In genomic region chr7:66880009-66880554, GRCh38 we compare ENCODE assay signal across 16 cellular contexts. TPM values are rescaled to one million over a fixed set of nuclear protein-coding genes. Genes with fewer than 3 reads are reported as not detected.
DNase-seq lines count a peak whose midpoint lies in the region; ATAC-seq and TF ChIP-seq lines count a peak whose summit lies in the region.
"Had no signal": no experiment of that assay in that cellular context is flagged by ENCODE, and none has a peak within 500 bp of the region (broad histone marks: within the 10 kb centered on the region; RNA-seq: fewer than 3 reads in every experiment).

No MANE protein-coding gene starts in this region.

- no peak for TF ChIP-seq POLR2A in gastrocnemius medialis (IDR thresholded peaks at IDR 0.05)

- POLR2A ChIA-PET in Caco-2 (lab: Charles Lee) = no interaction called here

- H3K9me3 ChIP-seq in Caco-2 (no peaks in the 10 kb centered on the region), gastrocnemius medialis (no peaks in the 10 kb centered on the region)
- H3K9me3 ChIP-seq: HAP-1, SK-N-SH had no signal

- H3K4me3 ChIP-seq in Caco-2 (ENCODE audit: low read depth, low read length) = no peak overlapping the region
- no peak overlapping the region for H3K4me3 ChIP-seq in epithelial cell of esophagus (ENCODE audit: low read length)
- no peak overlapping the region for H3K4me3 ChIP-seq in mesendoderm (ENCODE audit: low read length)
- no peak overlapping the region for H3K4me3 ChIP-seq in gastrocnemius medialis
- H3K4me3 ChIP-seq: HAP-1, PC-9 had no signal

- DNase-seq in Caco-2 (peak; percentile 72 to 83), NCI-H2029 treated with DMSO at 0.1 percent for 48 hours (lab: John Stamatoyannopoulos, UW) (peak; percentile 9), epithelial cell of esophagus (ENCODE audit: low read depth) (peak; percentile 27), mesendoderm (peak; percentile 70), gastrocnemius medialis (no peak), middle frontal gyrus (ENCODE audit: extremely low spot score, low spot score) (no peak)
- DNase-seq: ACHN; CD8-positive, alpha-beta T cell; NCI-H1930; NCI-H2227 treated with DMSO at 0.1 percent for 48 hours; NCI-H69; PC-9; SK-N-SH had no signal

- no peaks in the 10 kb centered on the region for H3K9me3 Mint-ChIP-seq in Caco-2 (ENCODE audit: unreplicated experiment)
- H3K9me3 Mint-ChIP-seq: CD8-positive, alpha-beta T cell had no signal

- peaks cover 14% of the 10 kb centered on the region for H3K4me1 ChIP-seq in Caco-2
- H3K4me1 ChIP-seq in mesendoderm (ENCODE audit: control insufficient read depth, low read depth, low read length) = no peaks in the 10 kb centered on the region
- no peaks in the 10 kb centered on the region for H3K4me1 ChIP-seq in gastrocnemius medialis
- H3K4me1 ChIP-seq: HAP-1 had no signal

- in situ Hi-C loops in gastrocnemius medialis (cut with MboI; ENCODE audit: low sequenced_read_pairs in 4 of 4) = no loop called here

- H2BK5ac ChIP-seq in mesendoderm (ENCODE audit: low read length) = no peak overlapping the region

- H3K27me3 ChIP-seq in Caco-2 (replicated peaks; ENCODE audit: control insufficient read depth, insufficient read depth, low read length) = no peaks in the 10 kb centered on the region
- H3K27me3 ChIP-seq in mesendoderm (ENCODE audit: insufficient read depth, low read length, poor library complexity) = no peaks in the 10 kb centered on the region
- no peaks in the 10 kb centered on the region for H3K27me3 ChIP-seq in gastrocnemius medialis

- H3K27ac ChIP-seq in mesendoderm (ENCODE audit: low read depth, low read length) (no peak overlapping the region), gastrocnemius medialis (no peak overlapping the region)
- H3K27ac ChIP-seq: PC-9 had no signal

- H2BK120ac ChIP-seq in mesendoderm (ENCODE audit: low read depth, low read length) = no peak overlapping the region

- BruUV-seq in Caco-2 (replicated peaks; lab: Mats Ljungman, UMichigan) = no TSS peak

- no CpG with 5 or more reads among the region's 7 CpGs for WGBS in mesendoderm (ENCODE audit: extremely low coverage, insufficient coverage, low lambda C conversion rate)

- no peaks in the 10 kb centered on the region for H3K36me3 ChIP-seq in Caco-2 (ENCODE audit: control insufficient read depth, insufficient read depth, low read length)
- no peaks in the 10 kb centered on the region for H3K36me3 ChIP-seq in mesendoderm (ENCODE audit: control insufficient read depth, insufficient read depth, low read length)
- H3K36me3 ChIP-seq in gastrocnemius medialis = peaks cover 0 to 14% of the 10 kb centered on the region in 2 donors

- no peak overlapping the region for H2AK5ac ChIP-seq in mesendoderm (ENCODE audit: low read length)

- CTCF ChIA-PET in Caco-2 (lab: Charles Lee) = no interaction called here

- no peak overlapping the region for H3K4me2 ChIP-seq in mesendoderm (ENCODE audit: low read length)
- H3K4me2 ChIP-seq: PC-9, SK-N-SH had no signal

- H3K79me2 ChIP-seq in mesendoderm (ENCODE audit: control insufficient read depth, insufficient read depth, low read length) = no peaks in the 10 kb centered on the region

- H3K79me1 ChIP-seq in mesendoderm (ENCODE audit: low read length) = no peaks in the 10 kb centered on the region

- H3K36me3 Mint-ChIP-seq in Caco-2 (ENCODE audit: insufficient read depth, unreplicated experiment) = no peaks in the 10 kb centered on the region

- H3K4me1 Mint-ChIP-seq in Caco-2 (ENCODE audit: low read depth, unreplicated experiment) = peaks cover 8% of the 10 kb centered on the region

- ATAC-seq in GM19467 (IDR thresholded peaks at IDR 0.05; ENCODE audit: unreplicated experiment) = no peak
- ATAC-seq in gastrocnemius medialis = no peak
- ATAC-seq: CD8-positive, alpha-beta T cell had no signal

- no peak overlapping the region for H3K23ac ChIP-seq in mesendoderm (ENCODE audit: low read length)

- H2BK15ac ChIP-seq in mesendoderm (replicated peaks; ENCODE audit: low read depth) = no peak overlapping the region

- peak overlapping the region; percentile 21 for H3K4me3 Mint-ChIP-seq in Caco-2 (ENCODE audit: unreplicated experiment)
- H3K4me3 Mint-ChIP-seq: B cell; CD8-positive, alpha-beta T cell had no signal

- TF ChIP-seq CTCF in Caco-2 (IDR thresholded peaks at IDR 0.05; ENCODE audit: insufficient read depth in 1 of 2, low read depth in 1 of 2, low read length in 1 of 2, severe bottlenecking in 1 of 2, unreplicated experiment in 1 of 2) = peak in 1 of 2 experiments; percentile 3
- TF ChIP-seq CTCF in epithelial cell of esophagus (IDR thresholded peaks at IDR 0.05; ENCODE audit: insufficient read depth, low read depth, low read length, missing control alignments) = no peak
- no peak for TF ChIP-seq CTCF in gastrocnemius medialis (IDR thresholded peaks at IDR 0.05 in 4 of 5, conservative IDR thresholded peaks at IDR 0.05 in 1 of 5)

- H3K27ac Mint-ChIP-seq in Caco-2 (ENCODE audit: unreplicated experiment) = peak overlapping the region; percentile 13
- H3K27ac Mint-ChIP-seq: B cell had no signal

- H3K4ac ChIP-seq in mesendoderm (ENCODE audit: low read depth, low read length) = no peak overlapping the region

- no peaks in the 10 kb centered on the region for H3K27me3 Mint-ChIP-seq in Caco-2 (ENCODE audit: insufficient read depth, unreplicated experiment)
- H3K27me3 Mint-ChIP-seq: B cell had no signal

- no peak overlapping the region for H3K9ac ChIP-seq in mesendoderm (ENCODE audit: low read length)
- H3K9ac ChIP-seq: SK-N-SH had no signal

- intact Hi-C loops in Caco-2 (cut with micrococcal nuclease; ENCODE audit: unreplicated experiment) = loop anchor here (5.0 kb wide), 1 partner anchor 33 kb away; no protein-coding TSS in a partner anchor
- intact Hi-C loops in gastrocnemius medialis (cut with DNase I; ENCODE audit: low total_unique reads) = no loop called here

- H4K8ac ChIP-seq in mesendoderm (ENCODE audit: low read depth, low read length) = no peak overlapping the region

- no peak overlapping the region for H3K18ac ChIP-seq in mesendoderm (ENCODE audit: low read length)

- H4K5ac ChIP-seq in mesendoderm (ENCODE audit: low read length) = no peak overlapping the region

- no peak overlapping the region for H3K56ac ChIP-seq in mesendoderm (ENCODE audit: low read length)

RNA-seq across cellular contexts. Expression of gene TMEM248, which starts 40.9 kb away (rescaled TPM):
- total RNA-seq in Caco-2 (2022) (98.0 and 99.7 TPM in 2 replicates), gastrocnemius medialis (10 to 100 TPM; 53.2 to 65.9 (median 60.3) TPM)
- 53.9 TPM for polyA plus RNA-seq in mesendoderm (2013, experiment 1 of 2)
- 52.4 TPM for polyA plus RNA-seq in mesendoderm (2013, experiment 2 of 2)

Comparison
In these comparisons a context has a peak if more than half of its experiments do, and no peak if none do; other contexts are left out.
1. DNase-seq: peak in Caco-2 (2 of 2), NCI-H2029 treated with DMSO at 0.1 percent for 48 hours (single experiment), epithelial cell of esophagus (single experiment) and mesendoderm (single experiment); none in gastrocnemius medialis (0 of 2) and middle frontal gyrus (single experiment).